ENCODE assay signal across 30 cellular contexts in the genomic region with DNA sequence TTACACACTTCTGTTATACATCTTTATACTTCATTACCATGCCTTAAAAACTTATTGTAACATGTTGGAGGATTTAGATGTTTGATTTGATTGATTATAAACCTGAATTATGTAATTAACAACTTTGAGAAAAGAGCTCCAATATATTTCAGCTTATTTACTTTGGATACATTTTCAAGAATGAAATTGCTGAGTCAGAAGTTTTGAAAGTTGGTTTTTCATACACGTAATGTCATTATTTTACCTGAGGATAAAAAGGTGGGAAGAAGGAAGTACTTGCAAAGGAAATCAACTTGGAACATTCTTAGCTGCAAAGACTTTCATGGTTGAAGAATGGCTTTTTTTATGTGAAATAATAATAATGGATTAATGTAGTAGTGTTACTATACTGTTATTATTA.
"Had no signal": no experiment of that assay in that cellular context is flagged by ENCODE, and none has a peak within 500 bp of the region (broad histone marks: within the 10 kb centered on the region; RNA-seq: fewer than 3 reads in every experiment).

No MANE protein-coding gene starts in this region.

- H3K4me3 ChIP-seq: ascending aorta, cardiac muscle cell had no signal

- H3K36me3 ChIP-seq: ascending aorta, cardiac muscle cell had no signal

- FAIRE-seq: bronchial epithelial cell, TTC549 had no signal

- H3K4me1 ChIP-seq: ascending aorta had no signal

- DNase-seq: activated B cell treated with CpG ODN at 0.5 μM for 24 hours; activated CD4-positive, alpha-beta memory T cell treated with anti-CD3 and anti-CD28 coated beads for 36 hours; activated CD4-positive, alpha-beta T cell treated with anti-CD3 and anti-CD28 coated beads for 4 hours; activated CD4-positive, alpha-beta T cell treated with anti-CD3 and anti-CD28 coated beads, Interleukin-2, amount 10 ng/mL, durations not matched to agents 24 days and 14 days; activated CD4-positive, alpha-beta T cell treated with anti-CD3 and anti-CD28 coated beads, Interleukin-2, amount 50 U/mL, for 1 hour; activated CD4-positive, alpha-beta T cell treated with anti-CD3 and anti-CD28 coated beads, Interleukin-2, amount 50 U/mL, for 4 hours; activated CD4-positive, CD25-positive, alpha-beta regulatory T cell treated with anti-CD3 and anti-CD28 coated beads, Interleukin-2, amount 50 U/mL, for 72 hours; activated CD8-positive, alpha-beta memory T cell treated with anti-CD3 and anti-CD28 coated beads, Interleukin-2, amount 50 U/mL, for 4 hours; activated CD8-positive, alpha-beta T cell treated with anti-CD3 and anti-CD28 coated beads for 36 hours; activated gamma-delta T cell; activated naive CD4-positive, alpha-beta T cell treated with anti-CD3 and anti-CD28 coated beads, Interleukin-2, amount 10 ng/mL, durations not matched to agents 7 days and 5 days; activated naive CD4-positive, alpha-beta T cell treated with Interleukin-2 at 50 U/mL for 16 hours; activated naive CD8-positive, alpha-beta T cell treated with anti-CD3 and anti-CD28 coated beads, Interleukin-2, amount 10 ng/mL, durations not matched to agents 7 days and 5 days; activated naive CD8-positive, alpha-beta T cell treated with anti-CD3 and anti-CD28 coated beads, Interleukin-2, amount 50 U/mL, for 24 hours; activated T-cell treated with anti-CD3 and anti-CD28 coated beads for 4 hours; activated T-cell treated with anti-CD3 and anti-CD28 coated beads, Interleukin-2, amount 50 U/mL, for 1 hour; activated T-cell treated with anti-CD3 and anti-CD28 coated beads, Interleukin-2, amount 50 U/mL, for 4 hours; activated T-cell treated with anti-CD3 and anti-CD28 coated beads, Interleukin-2, amount 50 U/mL, for 72 hours; amygdala; anterior cingulate cortex; caudate nucleus; cerebellar nuclear complex; T-helper 2 cell; T-helper 9 cell had no signal

- H3K27ac ChIP-seq: ascending aorta, cardiac muscle cell, VCaP had no signal

- H3K9me3 ChIP-seq: ascending aorta had no signal

- ATAC-seq: activated CD8-positive, alpha-beta T cell treated with anti-CD3 and anti-CD28 coated beads for 36 hours; activated naive CD8-positive, alpha-beta T cell treated with anti-CD3 and anti-CD28 coated beads, Interleukin-2, amount 50 U/mL, for 24 hours; activated T-cell treated with anti-CD3 and anti-CD28 coated beads, Interleukin-2, amount 50 U/mL, for 4 hours; activated T-cell treated with anti-CD3 and anti-CD28 coated beads, Interleukin-2, amount 50 U/mL, for 72 hours; activated T-helper 17 cell treated with anti-CD3 and anti-CD28 coated beads, Interleukin-2, amount 50 U/mL, for 72 hours had no signal

- H3K27me3 ChIP-seq: ascending aorta, cardiac muscle cell had no signal
